13 cellular contexts compared by ENCODE assay signal in genomic region chr6:149503858-149504257, GRCh38.
"Had no signal": no experiment of that assay in that cellular context is flagged by ENCODE, and none has a peak within 500 bp of the region (broad histone marks: within the 10 kb centered on the region; RNA-seq: fewer than 3 reads in every experiment).

No MANE protein-coding gene starts in this region.

- H3K9me3 Mint-ChIP-seq: neural crest cell; T-helper 1 cell treated with Interleukin-12 subunit alpha and Interleukin-12 subunit beta and Interleukin-4 antibody, amounts not matched to agents 30 μg/mL and 1 μg/mL, for 36 hours had no signal

- ATAC-seq: gastrocnemius medialis, heart right ventricle, SK-N-SH treated with all-trans-retinoic acid at 6 μM for 48 hours had no signal

- DNase-seq: activated T-cell treated with anti-CD3 and anti-CD28 coated beads, Interleukin-2, amount 50 U/mL, for 1 hour; effector CD4-positive, alpha-beta T cell; gastrocnemius medialis; heart right ventricle; mesenchymal stem cell; ovary; SHP77; stimulated activated CD4-positive, alpha-beta T cell treated with anti-CD3 and anti-CD28 coated beads, Interleukin-2, amount 100 ng/mL, for 48 hours; stomach had no signal

- H3K9me3 ChIP-seq: gastrocnemius medialis, heart right ventricle, ovary, stomach, thoracic aorta had no signal

- H3K27me3 ChIP-seq: gastrocnemius medialis, heart right ventricle, ovary, stomach had no signal

- H3K4me1 Mint-ChIP-seq: neural crest cell had no signal

- H3K4me3 Mint-ChIP-seq: neural crest cell; T-helper 1 cell treated with Interleukin-12 subunit alpha and Interleukin-12 subunit beta and Interleukin-4 antibody, amounts not matched to agents 30 μg/mL and 1 μg/mL, for 36 hours had no signal

- H3K27ac ChIP-seq: gastrocnemius medialis, heart right ventricle, ovary, stomach, thoracic aorta had no signal
